8 cellular contexts compared by ENCODE assay signal in the genomic region with DNA sequence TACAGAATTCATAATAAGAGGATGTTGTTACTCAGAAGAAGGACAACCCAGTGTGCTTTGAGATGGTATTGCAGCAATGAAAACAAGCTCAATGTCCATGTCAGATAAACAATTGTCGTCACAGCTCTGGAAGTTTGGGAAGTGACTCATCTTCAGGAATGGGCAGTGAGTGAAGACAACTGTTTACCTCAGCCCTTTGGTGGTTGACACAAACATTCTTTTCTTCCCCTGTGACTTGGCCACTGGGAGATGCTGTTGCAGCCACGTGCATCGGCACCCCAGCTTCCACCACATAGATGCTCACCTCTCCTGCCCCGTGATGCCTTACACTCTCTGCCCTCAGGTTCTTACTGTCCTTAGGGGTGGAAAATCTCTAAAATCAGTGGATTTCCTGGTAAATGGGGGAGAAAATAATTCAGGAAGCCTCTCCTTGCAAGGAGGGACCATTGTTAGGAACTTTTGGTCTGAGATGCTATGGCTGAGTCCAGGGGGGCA.
DNase-seq lines count a peak whose midpoint lies in the region; ATAC-seq and TF ChIP-seq lines count a peak whose summit lies in the region.

No MANE protein-coding gene starts in this region.

- no peaks in the 10 kb centered on the region for H3K9me3 ChIP-seq in thyroid gland
- no peaks in the 10 kb centered on the region for H3K9me3 ChIP-seq in CD4-positive, alpha-beta memory T cell (ENCODE audit: control insufficient read depth in 1 of 2, low read length in 2 of 2)

- 49 to 52% methylated on average over 4 of the region's 4 CpGs for WGBS in thyroid gland, 2 donors

- no peaks in the 10 kb centered on the region for H3K27me3 ChIP-seq in thyroid gland
- no peaks in the 10 kb centered on the region for H3K27me3 ChIP-seq in CD4-positive, alpha-beta memory T cell (ENCODE audit: insufficient read depth, low read length)

- no peaks in the 10 kb centered on the region for H3K36me3 ChIP-seq in thyroid gland
- no peaks in the 10 kb centered on the region for H3K36me3 ChIP-seq in CD4-positive, alpha-beta memory T cell (ENCODE audit: insufficient read depth, low read length)

- H3K4me3 ChIP-seq in thyroid gland (replicated peaks in 1 of 3): no peak overlapping the region
- H3K4me3 ChIP-seq in CD4-positive, alpha-beta memory T cell (ENCODE audit: low read length in 2 of 2): no peak overlapping the region

- H3K27me3 Mint-ChIP-seq in CD4-positive, alpha-beta memory T cell: peaks cover 3 to 21% of the 10 kb centered on the region in 2 donors

- peaks cover 0 to 3% (median 0%) of the 10 kb centered on the region in 8 donors for H3K9me3 Mint-ChIP-seq in CD4-positive, alpha-beta memory T cell

- peaks cover 0 to 3% (median 0%) of the 10 kb centered on the region in 4 donors for H3K4me1 Mint-ChIP-seq in CD4-positive, alpha-beta memory T cell

- H3K36me3 Mint-ChIP-seq in CD4-positive, alpha-beta memory T cell: peaks cover 0 to 4% of the 10 kb centered on the region in 2 donors

- H3K4me1 ChIP-seq in thyroid gland: peaks cover 1 to 37% of the 10 kb centered on the region in 2 donors
- no peaks in the 10 kb centered on the region for H3K4me1 ChIP-seq in CD4-positive, alpha-beta memory T cell (ENCODE audit: insufficient read depth, low read length)

- TF ChIP-seq POLR2A in thyroid gland (IDR thresholded peaks at IDR 0.05): no peak

- no peak overlapping the region for H3K27ac Mint-ChIP-seq in CD4-positive, alpha-beta memory T cell

- POLR2A ChIA-PET in CD4-positive, alpha-beta memory T cell (lab: Charles Lee; ENCODE audit: partially characterized antibody): no interaction called here

- intact Hi-C loops in thyroid gland (cut with DNase I): no loop called here
- intact Hi-C loops in CD4-positive, alpha-beta memory T cell (cut with micrococcal nuclease): no loop called here

- CTCF ChIA-PET in CD4-positive, alpha-beta memory T cell (lab: Charles Lee; ENCODE audit: partially characterized antibody): interaction anchor here (0.8 to 3.6 kb wide), 2 partner anchors 11 kb away, joined by 3 to 15 read pairs; no protein-coding TSS in a partner anchor

- DNase-seq in HuH-7 (ENCODE audit: low spot score): peak; percentile 28
- peak; percentile 49 for DNase-seq in left lobe of liver (ENCODE audit: low spot score)
- no peak for DNase-seq in thyroid gland
- DNase-seq in CD4-positive, alpha-beta memory T cell: no peak

- ATAC-seq in left lobe of liver: peak; percentile 79
- no peak for ATAC-seq in GM19467 (IDR thresholded peaks at IDR 0.05; ENCODE audit: unreplicated experiment)
- ATAC-seq in GM18511 (IDR thresholded peaks at IDR 0.05; ENCODE audit: unreplicated experiment): no peak
- no peak for ATAC-seq in HG03175 (IDR thresholded peaks at IDR 0.05; ENCODE audit: unreplicated experiment)

- no peak for TF ChIP-seq CTCF in thyroid gland (IDR thresholded peaks at IDR 0.05)

- no peak overlapping the region for H3K4me3 Mint-ChIP-seq in CD4-positive, alpha-beta memory T cell

- peak overlapping the region; percentile 73 for H3K27ac ChIP-seq in cingulate gyrus (ENCODE audit: low read depth, low read length)
- H3K27ac ChIP-seq in thyroid gland: peak overlapping the region; percentile 57 to 73 (median 65)
- no peak overlapping the region for H3K27ac ChIP-seq in CD4-positive, alpha-beta memory T cell (ENCODE audit: low read depth, low read length)

Comparison
In these comparisons a context has a peak if more than half of its experiments do, and no peak if none do; other contexts are left out.
1. DNase-seq: peak in HuH-7 (single experiment) and left lobe of liver (single experiment); none in thyroid gland (0 of 2) and CD4-positive, alpha-beta memory T cell (0 of 5).